23 cellular contexts compared by ENCODE assay signal in genomic region chrX:87526281-87526680, GRCh38. TPM values are rescaled to one million over a fixed set of nuclear protein-coding genes. Genes with fewer than 3 reads are reported as not detected.
DNase-seq lines count a peak whose midpoint lies in the region; FAIRE-seq and TF ChIP-seq lines count a peak whose summit lies in the region.
"Had no signal": no experiment of that assay in that cellular context is flagged by ENCODE, and none has a peak within 500 bp of the region (broad histone marks: within the 10 kb centered on the region; RNA-seq: fewer than 3 reads in every experiment).

No MANE protein-coding gene starts in this region.

- H3K4me3 Mint-ChIP-seq in MCF 10A (ENCODE audit: unreplicated experiment) (no peak overlapping the region), astrocyte (ENCODE audit: unreplicated experiment) (no peak overlapping the region)
- H3K4me3 Mint-ChIP-seq: CD4-positive, CD25-positive, alpha-beta regulatory T cell had no signal

- intact Hi-C loops in mammary epithelial cell (cut with micrococcal nuclease) (no loop called here), MCF 10A (cut with micrococcal nuclease) (no loop called here)

- H4K20me1 ChIP-seq in mammary epithelial cell (ENCODE audit: insufficient read depth, low read length) (no peaks in the 10 kb centered on the region), astrocyte (ENCODE audit: insufficient read depth, low read length) (no peaks in the 10 kb centered on the region)
- H4K20me1 ChIP-seq: BLaER1 had no signal

- CTCF ChIA-PET in mammary epithelial cell (lab: Charles Lee; ENCODE audit: low non-redundant PET), result no interaction called here
- CTCF ChIA-PET in MCF 10A (lab: Yijun Ruan, JAX), result no interaction called here

- H3K4me1 Mint-ChIP-seq in MCF 10A (ENCODE audit: insufficient read depth, unreplicated experiment), result peaks cover 6% of the 10 kb centered on the region
- H3K4me1 Mint-ChIP-seq in astrocyte (ENCODE audit: low read depth, unreplicated experiment), result peaks cover 11% of the 10 kb centered on the region
- H3K4me1 Mint-ChIP-seq: CD4-positive, CD25-positive, alpha-beta regulatory T cell had no signal

- H3K36me3 Mint-ChIP-seq in MCF 10A (ENCODE audit: insufficient read depth, unreplicated experiment) (no peaks in the 10 kb centered on the region), astrocyte (ENCODE audit: low read depth, unreplicated experiment) (no peaks in the 10 kb centered on the region)
- H3K36me3 Mint-ChIP-seq: CD4-positive, CD25-positive, alpha-beta regulatory T cell had no signal

- no peaks in the 10 kb centered on the region for H3K36me3 ChIP-seq in mammary epithelial cell (ENCODE audit: insufficient read depth, low read length)
- no peaks in the 10 kb centered on the region for H3K36me3 ChIP-seq in astrocyte (ENCODE audit: insufficient read depth, low read length)
- peaks cover 5% of the 10 kb centered on the region for H3K36me3 ChIP-seq in mesodermal cell (ENCODE audit: control insufficient read depth, insufficient read depth, low read length)
- H3K36me3 ChIP-seq in H7 (replicated peaks; ENCODE audit: control insufficient read depth, insufficient read depth, low read length), result no peaks in the 10 kb centered on the region
- H3K36me3 ChIP-seq in HAP-1 (replicated peaks), result no peaks in the 10 kb centered on the region
- H3K36me3 ChIP-seq: BLaER1 had no signal

- no peak overlapping the region for H2AFZ ChIP-seq in mammary epithelial cell (ENCODE audit: low read depth, low read length)
- no peak overlapping the region for H2AFZ ChIP-seq in astrocyte (ENCODE audit: low read depth, low read length)

- H3K4me1 ChIP-seq in mammary epithelial cell (ENCODE audit: insufficient read depth, low read length), result peaks cover 5% of the 10 kb centered on the region
- peaks cover 13% of the 10 kb centered on the region for H3K4me1 ChIP-seq in astrocyte (ENCODE audit: insufficient read depth, low read length)
- H3K4me1 ChIP-seq in mesodermal cell (ENCODE audit: control insufficient read depth, insufficient read depth, low read length, poor library complexity, severe bottlenecking), result peaks cover 10% of the 10 kb centered on the region
- no peaks in the 10 kb centered on the region for H3K4me1 ChIP-seq in HAP-1
- H3K4me1 ChIP-seq: BLaER1 had no signal

- H3K9me3 Mint-ChIP-seq in MCF 10A (ENCODE audit: unreplicated experiment) (no peaks in the 10 kb centered on the region), astrocyte (ENCODE audit: unreplicated experiment) (no peaks in the 10 kb centered on the region)

- 100% methylated on average over 2 of the region's 2 CpGs for WGBS in mammary epithelial cell (ENCODE audit: low coverage, missing lambda C conversion rate)
- 100% methylated on average over 1 of the region's 2 CpGs for WGBS in mesodermal cell (ENCODE audit: insufficient coverage in 2 of 2), 2 experiments

- H3K4me2 ChIP-seq in mammary epithelial cell (ENCODE audit: insufficient read depth, low read depth, low read length), result peak overlapping the region; percentile 51
- peak overlapping the region; percentile 82 for H3K4me2 ChIP-seq in astrocyte (ENCODE audit: low read length)
- H3K4me2 ChIP-seq: BLaER1 had no signal

- dilution Hi-C loops in mammary epithelial cell (cut with HindIII; ENCODE audit: low sequenced_read_pairs), result no loop called here

- BruUV-seq in mammary epithelial cell (replicated peaks; lab: Mats Ljungman, UMichigan) (no TSS peak), MCF 10A (replicated peaks; lab: Mats Ljungman, UMichigan) (no TSS peak)

- in situ Hi-C loops in mammary epithelial cell (cut with MboI; ENCODE audit: low sequenced_read_pairs in 2 of 2) (no loop called here), HAP-1 (cut with MboI; ENCODE audit: low sequenced_read_pairs) (no loop called here)

- no peak overlapping the region for H3K9ac ChIP-seq in mammary epithelial cell (ENCODE audit: insufficient read depth, low read length)
- H3K9ac ChIP-seq in astrocyte (ENCODE audit: low read length), result peak overlapping the region; percentile 33
- H3K9ac ChIP-seq: BLaER1 had no signal

- H3K9me3 ChIP-seq in mammary epithelial cell (replicated peaks; ENCODE audit: insufficient read depth, low read length) (no peaks in the 10 kb centered on the region), astrocyte (ENCODE audit: insufficient read depth, low read depth, low read length) (no peaks in the 10 kb centered on the region), mesodermal cell (ENCODE audit: control insufficient read depth, low read length) (no peaks in the 10 kb centered on the region), HAP-1 (no peaks in the 10 kb centered on the region)
- H3K9me3 ChIP-seq: BLaER1 had no signal

- FAIRE-seq in astrocyte (lab: Jason Lieb, UNC), result peak; percentile 32
- FAIRE-seq: GM12892, H1 had no signal

- H3K27me3 ChIP-seq in mammary epithelial cell (ENCODE audit: insufficient read depth, low read length), result no peaks in the 10 kb centered on the region
- no peaks in the 10 kb centered on the region for H3K27me3 ChIP-seq in astrocyte (ENCODE audit: insufficient read depth, low read length)
- no peaks in the 10 kb centered on the region for H3K27me3 ChIP-seq in H7 (ENCODE audit: control insufficient read depth, insufficient read depth, low read length)
- no peaks in the 10 kb centered on the region for H3K27me3 ChIP-seq in HAP-1 (ENCODE audit: low read depth)

- POLR2A ChIA-PET in MCF 10A (lab: Yijun Ruan, JAX), result interaction anchor here (1.3 to 1.4 kb wide), 2 partner anchors 9 kb away, joined by 6 to 7 read pairs; partner anchors contain the start of gene KLHL4

- H3K4me3 ChIP-seq in mammary epithelial cell (replicated peaks in 1 of 3; ENCODE audit: insufficient read depth in 1 of 3, low read depth in 2 of 3, low read length in 3 of 3) (no peak overlapping the region), astrocyte (ENCODE audit: insufficient read depth, low read depth, low read length) (no peak overlapping the region), mesodermal cell (ENCODE audit: extremely low read depth, insufficient read depth, low read length, poor library complexity, severe bottlenecking) (no peak overlapping the region), H7 (ENCODE audit: insufficient read depth, low read depth, low read length) (no peak overlapping the region), HAP-1 (no peak overlapping the region)
- H3K4me3 ChIP-seq: BLaER1 had no signal

- H3K79me2 ChIP-seq in mammary epithelial cell (ENCODE audit: insufficient read depth, low read length), result no peaks in the 10 kb centered on the region
- peaks cover 25% of the 10 kb centered on the region for H3K79me2 ChIP-seq in astrocyte (ENCODE audit: insufficient read depth, low read length)

- peaks cover 21% of the 10 kb centered on the region for H3K27me3 Mint-ChIP-seq in MCF 10A (ENCODE audit: insufficient read depth, unreplicated experiment)
- H3K27me3 Mint-ChIP-seq in astrocyte (ENCODE audit: low read depth, unreplicated experiment), result no peaks in the 10 kb centered on the region
- H3K27me3 Mint-ChIP-seq: CD4-positive, CD25-positive, alpha-beta regulatory T cell had no signal

- DNase-seq in mammary epithelial cell (no peak), MCF 10A (ENCODE audit: unreplicated experiment) (no peak), astrocyte (ENCODE audit: low read depth) (no peak), H7 (no peak), hypothalamus (lab: John Stamatoyannopoulos, UW) (no peak), HAP-1 (ENCODE audit: low spot score in 2 of 2) (no peak)
- DNase-seq: CD4-positive, CD25-positive, alpha-beta regulatory T cell; DMS153; DND-41; Karpas-422; NCI-H1105; NCI-H1436 treated with DMSO at 0.1 percent for 48 hours; NCI-H1930; NCI-H2107; NCI-H446 treated with DMSO at 0.1 percent for 48 hours; NCI-H69; Right ventricle myocardium superior had no signal

- H3K27ac Mint-ChIP-seq in MCF 10A (ENCODE audit: low read depth, unreplicated experiment), result no peak overlapping the region
- H3K27ac Mint-ChIP-seq in astrocyte (ENCODE audit: unreplicated experiment), result peak overlapping the region; percentile 89
- H3K27ac Mint-ChIP-seq: CD4-positive, CD25-positive, alpha-beta regulatory T cell had no signal

- H3K27ac ChIP-seq in mammary epithelial cell (ENCODE audit: insufficient read depth, low read depth, low read length) (no peak overlapping the region), astrocyte (ENCODE audit: low read depth, low read length) (peak overlapping the region; percentile 63), mesodermal cell (ENCODE audit: low read depth, low read length, severe bottlenecking) (peak overlapping the region; percentile 16)
- H3K27ac ChIP-seq: BLaER1 had no signal

- TF ChIP-seq CTCF in mammary epithelial cell (conservative IDR thresholded peaks at IDR 0.05 in 1 of 2, IDR thresholded peaks at IDR 0.05 in 1 of 2; ENCODE audit: extremely low read depth in 1 of 2, insufficient read depth in 1 of 2, low read depth in 1 of 2, low read length in 2 of 2) (no peak), MCF 10A (IDR thresholded peaks at IDR 0.05; ENCODE audit: unreplicated experiment) (no peak), astrocyte (IDR thresholded peaks at IDR 0.05; ENCODE audit: insufficient read depth, low read depth, low read length) (no peak)

RNA-seq across cellular contexts. Expression of gene KLHL4, which starts 8.7 kb away (rescaled TPM):
- total RNA-seq in mammary epithelial cell (1 to 10 TPM in 1 of 2 donors, under 1 TPM in 1; under 0.01 to 1.5 TPM), MCF 10A (2022) (8.7 and 9.8 TPM in 2 replicates), astrocyte (16.4 and 19.8 TPM in 2 replicates)
- polyA plus RNA-seq in mammary epithelial cell, result 1.3 TPM
- polyA minus RNA-seq in mammary epithelial cell, result 3.0 TPM
- polyA plus RNA-seq in mesodermal cell (2013, experiment 1 of 2), result 33.7 TPM
- 29.3 TPM for polyA plus RNA-seq in mesodermal cell (2013, experiment 2 of 2)
- 24.9 and 49.3 TPM in 2 replicates for total RNA-seq in H7 (2014; rRNA removed; shearing (Covaris generic))
- total RNA-seq: HT-29, SK-MEL-5 had no signal
- polyA plus RNA-seq: CD4-positive, CD25-positive, alpha-beta regulatory T cell had no signal
